ENCODE assay signal across 17 cellular contexts in the genomic region with DNA sequence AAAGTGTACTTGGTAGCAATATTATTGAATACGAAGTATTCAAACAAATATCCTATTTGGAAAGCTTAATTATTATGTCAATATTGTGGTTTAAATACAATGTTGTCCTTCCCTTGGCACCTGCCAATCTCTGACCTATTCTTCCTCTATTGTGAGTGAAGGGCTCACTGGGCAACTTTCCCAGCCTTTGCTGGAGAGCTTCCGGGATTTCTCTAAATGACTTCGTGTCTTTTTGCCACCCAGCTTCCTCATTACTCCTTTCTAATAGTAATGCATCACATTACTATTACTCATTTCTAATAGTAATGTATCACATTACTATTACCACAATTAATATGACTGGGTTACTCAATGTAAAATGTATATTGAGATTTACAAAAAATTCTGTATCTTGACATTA.
DNase-seq lines count a peak whose midpoint lies in the region; FAIRE-seq and TF ChIP-seq lines count a peak whose summit lies in the region.
"Had no signal": no experiment of that assay in that cellular context is flagged by ENCODE, and none has a peak within 500 bp of the region (broad histone marks: within the 10 kb centered on the region; RNA-seq: fewer than 3 reads in every experiment).

No MANE protein-coding gene starts in this region.

- no peak for TF ChIP-seq CTCF in GM13976 (IDR thresholded peaks at IDR 0.05; ENCODE audit: borderline replicate concordance, control extremely low read depth, extremely low read depth, insufficient read depth, missing control alignments)

- WGBS in trophoblast cell (ENCODE audit: extremely low coverage, insufficient coverage, insufficient read length): no CpG with 5 or more reads among the region's 3 CpGs

- H3K18ac ChIP-seq in trophoblast cell (ENCODE audit: low read length): no peak overlapping the region

- H3K36me3 ChIP-seq in trophoblast cell (ENCODE audit: control insufficient read depth in 1 of 2, insufficient read depth in 2 of 2, low read length in 2 of 2): no peaks in the 10 kb centered on the region
- H3K36me3 ChIP-seq: colonic mucosa, right lobe of liver, suprapubic skin had no signal

- no peak overlapping the region for H3K4me2 ChIP-seq in trophoblast cell (ENCODE audit: low read length)

- H3K4me3 ChIP-seq in trophoblast cell (ENCODE audit: low read depth, low read length): no peak overlapping the region
- H3K4me3 ChIP-seq: colonic mucosa, right lobe of liver, suprapubic skin had no signal

- DNase-seq in HT-29 (ENCODE audit: low spot score) (peak; percentile 43), NCI-H2029 (lab: John Stamatoyannopoulos, UW) (peak; percentile 93), NCI-H748 treated with DMSO at 0.1 percent for 48 hours (lab: John Stamatoyannopoulos, UW) (peak; percentile 91), trophoblast cell (no peak), anterior cingulate cortex (lab: John Stamatoyannopoulos, UW) (no peak), hippocampal formation (lab: John Stamatoyannopoulos, UW) (no peak), GM13976 (ENCODE audit: low spot score) (no peak)
- DNase-seq: activated CD4-positive, alpha-beta T cell treated with anti-CD3 and anti-CD28 coated beads for 1 hour; activated naive CD4-positive, alpha-beta T cell; colonic mucosa; foreskin keratinocyte; MM.1S; right lobe of liver; SIG-M5 had no signal

- H3K27me3 ChIP-seq in trophoblast cell (ENCODE audit: insufficient read depth, low read length): no peaks in the 10 kb centered on the region
- H3K27me3 ChIP-seq: colonic mucosa, foreskin keratinocyte, right lobe of liver, suprapubic skin had no signal

- H3K14ac ChIP-seq in trophoblast cell (ENCODE audit: low read length): no peak overlapping the region

- H4K12ac ChIP-seq in trophoblast cell (ENCODE audit: low read depth, low read length): no peak overlapping the region

- in situ Hi-C loops in GM13976 (cut with MboI; ENCODE audit: low sequenced_read_pairs, unreplicated experiment): no loop called here

- no peak overlapping the region for H3K27ac ChIP-seq in trophoblast cell (ENCODE audit: low read depth, low read length)
- H3K27ac ChIP-seq: colonic mucosa, foreskin keratinocyte, right lobe of liver, suprapubic skin had no signal

- H4K8ac ChIP-seq in trophoblast cell (ENCODE audit: low read depth, low read length): no peak overlapping the region

- no peak overlapping the region for H2AFZ ChIP-seq in trophoblast cell (ENCODE audit: insufficient read depth, low read length, poor library complexity)

- no peaks in the 10 kb centered on the region for H3K9me3 ChIP-seq in trophoblast cell (ENCODE audit: insufficient read depth, low read depth, low read length)
- H3K9me3 ChIP-seq: colonic mucosa, right lobe of liver, suprapubic skin had no signal

- no peaks in the 10 kb centered on the region for H3K4me1 ChIP-seq in trophoblast cell (ENCODE audit: control insufficient read depth in 1 of 2, insufficient read depth in 2 of 2, low read length in 2 of 2)
- H3K4me1 ChIP-seq: colonic mucosa, foreskin keratinocyte, right lobe of liver, suprapubic skin had no signal

- H2BK5ac ChIP-seq in trophoblast cell (ENCODE audit: low read depth, low read length, poor library complexity): no peak overlapping the region

- H4K91ac ChIP-seq in trophoblast cell (ENCODE audit: low read depth, low read length): no peak overlapping the region

- H3K9ac ChIP-seq in trophoblast cell (ENCODE audit: low read length): no peak overlapping the region

- H2AK5ac ChIP-seq in trophoblast cell (ENCODE audit: low read length): no peak overlapping the region

- no peak overlapping the region for H3K4ac ChIP-seq in trophoblast cell (ENCODE audit: low read depth, low read length)

- no peaks in the 10 kb centered on the region for H3K79me2 ChIP-seq in trophoblast cell (ENCODE audit: control insufficient read depth, insufficient read depth, low read length, poor library complexity)

- no peaks in the 10 kb centered on the region for H3K79me1 ChIP-seq in trophoblast cell (ENCODE audit: low read length)

- no peak overlapping the region for H3K23ac ChIP-seq in trophoblast cell (ENCODE audit: low read length)

- FAIRE-seq in islet of Langerhans (lab: Jason Lieb, UNC): peak; percentile 56
- FAIRE-seq: GM18507 had no signal

- H2BK12ac ChIP-seq in trophoblast cell (ENCODE audit: low read length): no peak overlapping the region

- H2BK120ac ChIP-seq in trophoblast cell (ENCODE audit: insufficient read depth, low read length, poor library complexity): no peak overlapping the region

Comparison
In these comparisons a context has a peak if more than half of its experiments do, and no peak if none do; other contexts are left out.
1. DNase-seq: peak in HT-29 (single experiment), NCI-H2029 (single experiment) and NCI-H748 treated with DMSO at 0.1 percent for 48 hours (single experiment); none in trophoblast cell (0 of 2), anterior cingulate cortex (0 of 58), hippocampal formation (0 of 2) and GM13976 (single experiment).